In the genomic region with DNA sequence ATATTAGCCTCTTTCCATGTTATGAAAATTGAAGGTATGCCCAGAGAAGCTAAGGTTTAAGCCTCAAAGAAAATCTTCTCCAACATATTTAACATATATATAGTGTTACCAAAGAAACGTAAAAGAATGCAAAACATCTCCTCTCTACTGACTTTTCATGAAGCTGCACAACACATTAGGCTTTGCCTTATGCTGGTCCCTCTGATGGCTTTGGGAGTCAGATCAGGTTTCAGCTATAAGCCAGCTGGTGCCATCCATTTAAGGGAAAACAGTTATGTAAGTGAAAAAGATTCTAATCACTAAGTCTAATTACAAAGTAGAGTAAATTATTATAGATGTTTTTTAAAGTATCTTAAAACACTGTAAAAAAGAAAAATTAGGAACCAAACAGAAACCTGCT, we compare ENCODE assay signal across 3 cellular contexts.
TF ChIP-seq lines count a peak whose summit lies in the region.

No MANE protein-coding gene starts in this region.

TF ChIP-seq in SK-N-SH treated with all-trans-retinoic acid at 6 μM for 48 hours, 23 proteins besides CTCF, POLR2A, EP300 and RAD21 (continued from another document):
- TF ChIP-seq, protein P1, sequence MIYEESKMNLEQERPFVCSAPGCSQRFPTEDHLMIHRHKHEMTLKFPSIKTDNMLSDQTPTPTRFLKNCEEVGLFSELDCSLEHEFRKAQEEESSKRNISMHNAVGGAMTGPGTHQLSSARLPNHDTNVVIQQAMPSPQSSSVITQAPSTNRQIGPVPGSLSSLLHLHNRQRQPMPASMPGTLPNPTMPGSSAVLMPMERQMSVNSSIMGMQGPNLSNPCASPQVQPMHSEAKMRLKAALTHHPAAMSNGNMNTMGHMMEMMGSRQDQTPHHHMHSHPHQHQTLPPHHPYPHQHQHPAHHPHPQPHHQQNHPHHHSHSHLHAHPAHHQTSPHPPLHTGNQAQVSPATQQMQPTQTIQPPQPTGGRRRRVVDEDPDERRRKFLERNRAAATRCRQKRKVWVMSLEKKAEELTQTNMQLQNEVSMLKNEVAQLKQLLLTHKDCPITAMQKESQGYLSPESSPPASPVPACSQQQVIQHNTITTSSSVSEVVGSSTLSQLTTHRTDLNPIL (CRISPR knock-in tag; IDR thresholded peaks at IDR 0.05; ENCODE audit: low read depth) = no peak
- no peak for TF ChIP-seq GLIS3 (CRISPR knock-in tag; IDR thresholded peaks at IDR 0.05)
- no peak for TF ChIP-seq ZNF565 (CRISPR knock-in tag; conservative IDR thresholded peaks at IDR 0.05; ENCODE audit: low read depth)

TF ChIP-seq in SK-N-SH, 30 proteins besides CTCF, POLR2A, EP300 and RAD21 (continued from another document):
- TF ChIP-seq USF2 (IDR thresholded peaks at IDR 0.05; ENCODE audit: borderline replicate concordance, low read depth, low read length) = no peak
- TF ChIP-seq REST (IDR thresholded peaks at IDR 0.05; ENCODE audit: low read depth, low read length) = no peak
- TF ChIP-seq RCOR1 (IDR thresholded peaks at IDR 0.05; ENCODE audit: low read length) = no peak
- TF ChIP-seq EZH2phosphoT487 (IDR thresholded peaks at IDR 0.05; ENCODE audit: borderline replicate concordance, low read depth) = no peak
- TF ChIP-seq GATA2 (CRISPR knock-in tag; IDR thresholded peaks at IDR 0.05) = no peak
- no peak for TF ChIP-seq PBX3 (IDR thresholded peaks at IDR 0.05)
- TF ChIP-seq, protein P2, sequence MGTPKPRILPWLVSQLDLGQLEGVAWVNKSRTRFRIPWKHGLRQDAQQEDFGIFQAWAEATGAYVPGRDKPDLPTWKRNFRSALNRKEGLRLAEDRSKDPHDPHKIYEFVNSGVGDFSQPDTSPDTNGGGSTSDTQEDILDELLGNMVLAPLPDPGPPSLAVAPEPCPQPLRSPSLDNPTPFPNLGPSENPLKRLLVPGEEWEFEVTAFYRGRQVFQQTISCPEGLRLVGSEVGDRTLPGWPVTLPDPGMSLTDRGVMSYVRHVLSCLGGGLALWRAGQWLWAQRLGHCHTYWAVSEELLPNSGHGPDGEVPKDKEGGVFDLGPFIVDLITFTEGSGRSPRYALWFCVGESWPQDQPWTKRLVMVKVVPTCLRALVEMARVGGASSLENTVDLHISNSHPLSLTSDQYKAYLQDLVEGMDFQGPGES (IDR thresholded peaks at IDR 0.05; ENCODE audit: low read depth, low read length) = no peak
- TF ChIP-seq FOXJ3 (CRISPR knock-in tag; IDR thresholded peaks at IDR 0.05) = no peak
- no peak for TF ChIP-seq NFIC (IDR thresholded peaks at IDR 0.05; ENCODE audit: borderline replicate concordance)

TF ChIP-seq in WTC11, 78 proteins besides CTCF, POLR2A, EP300 and RAD21 (continued from another document):
- TF ChIP-seq ZNF425 (CRISPR knock-in tag; conservative IDR thresholded peaks at IDR 0.05) (no peak), ZNF281 (CRISPR knock-in tag; IDR thresholded peaks at IDR 0.05) (no peak), NFATC4 (CRISPR knock-in tag; IDR thresholded peaks at IDR 0.05) (no peak), ZNF317 (CRISPR knock-in tag; IDR thresholded peaks at IDR 0.05; ENCODE audit: borderline replicate concordance, low read depth) (no peak), ZNF671 (CRISPR knock-in tag; IDR thresholded peaks at IDR 0.05) (no peak), E2F4 (CRISPR knock-in tag; IDR thresholded peaks at IDR 0.05; ENCODE audit: borderline replicate concordance, low read depth) (no peak), MYBL2 (CRISPR knock-in tag; IDR thresholded peaks at IDR 0.05) (no peak), SOX15 (CRISPR knock-in tag; IDR thresholded peaks at IDR 0.05) (no peak), TEAD4 (CRISPR knock-in tag; IDR thresholded peaks at IDR 0.05) (no peak), NR1H2 (CRISPR knock-in tag; IDR thresholded peaks at IDR 0.05) (no peak), FOXP1 (CRISPR knock-in tag; IDR thresholded peaks at IDR 0.05; ENCODE audit: borderline replicate concordance) (no peak), CDX4 (CRISPR knock-in tag; IDR thresholded peaks at IDR 0.05; ENCODE audit: borderline replicate concordance) (no peak)
- TF ChIP-seq, protein P3, sequence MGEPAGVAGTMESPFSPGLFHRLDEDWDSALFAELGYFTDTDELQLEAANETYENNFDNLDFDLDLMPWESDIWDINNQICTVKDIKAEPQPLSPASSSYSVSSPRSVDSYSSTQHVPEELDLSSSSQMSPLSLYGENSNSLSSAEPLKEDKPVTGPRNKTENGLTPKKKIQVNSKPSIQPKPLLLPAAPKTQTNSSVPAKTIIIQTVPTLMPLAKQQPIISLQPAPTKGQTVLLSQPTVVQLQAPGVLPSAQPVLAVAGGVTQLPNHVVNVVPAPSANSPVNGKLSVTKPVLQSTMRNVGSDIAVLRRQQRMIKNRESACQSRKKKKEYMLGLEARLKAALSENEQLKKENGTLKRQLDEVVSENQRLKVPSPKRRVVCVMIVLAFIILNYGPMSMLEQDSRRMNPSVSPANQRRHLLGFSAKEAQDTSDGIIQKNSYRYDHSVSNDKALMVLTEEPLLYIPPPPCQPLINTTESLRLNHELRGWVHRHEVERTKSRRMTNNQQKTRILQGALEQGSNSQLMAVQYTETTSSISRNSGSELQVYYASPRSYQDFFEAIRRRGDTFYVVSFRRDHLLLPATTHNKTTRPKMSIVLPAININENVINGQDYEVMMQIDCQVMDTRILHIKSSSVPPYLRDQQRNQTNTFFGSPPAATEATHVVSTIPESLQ (CRISPR knock-in tag; IDR thresholded peaks at IDR 0.05) = no peak
- TF ChIP-seq, protein P4, sequence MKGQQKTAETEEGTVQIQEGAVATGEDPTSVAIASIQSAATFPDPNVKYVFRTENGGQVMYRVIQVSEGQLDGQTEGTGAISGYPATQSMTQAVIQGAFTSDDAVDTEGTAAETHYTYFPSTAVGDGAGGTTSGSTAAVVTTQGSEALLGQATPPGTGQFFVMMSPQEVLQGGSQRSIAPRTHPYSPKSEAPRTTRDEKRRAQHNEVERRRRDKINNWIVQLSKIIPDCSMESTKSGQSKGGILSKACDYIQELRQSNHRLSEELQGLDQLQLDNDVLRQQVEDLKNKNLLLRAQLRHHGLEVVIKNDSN (CRISPR knock-in tag; IDR thresholded peaks at IDR 0.05) = no peak
- TF ChIP-seq, protein P5, sequence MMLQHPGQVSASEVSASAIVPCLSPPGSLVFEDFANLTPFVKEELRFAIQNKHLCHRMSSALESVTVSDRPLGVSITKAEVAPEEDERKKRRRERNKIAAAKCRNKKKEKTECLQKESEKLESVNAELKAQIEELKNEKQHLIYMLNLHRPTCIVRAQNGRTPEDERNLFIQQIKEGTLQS (CRISPR knock-in tag; conservative IDR thresholded peaks at IDR 0.05) = no peak
- TF ChIP-seq, protein P6, sequence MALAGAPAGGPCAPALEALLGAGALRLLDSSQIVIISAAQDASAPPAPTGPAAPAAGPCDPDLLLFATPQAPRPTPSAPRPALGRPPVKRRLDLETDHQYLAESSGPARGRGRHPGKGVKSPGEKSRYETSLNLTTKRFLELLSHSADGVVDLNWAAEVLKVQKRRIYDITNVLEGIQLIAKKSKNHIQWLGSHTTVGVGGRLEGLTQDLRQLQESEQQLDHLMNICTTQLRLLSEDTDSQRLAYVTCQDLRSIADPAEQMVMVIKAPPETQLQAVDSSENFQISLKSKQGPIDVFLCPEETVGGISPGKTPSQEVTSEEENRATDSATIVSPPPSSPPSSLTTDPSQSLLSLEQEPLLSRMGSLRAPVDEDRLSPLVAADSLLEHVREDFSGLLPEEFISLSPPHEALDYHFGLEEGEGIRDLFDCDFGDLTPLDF (CRISPR knock-in tag; IDR thresholded peaks at IDR 0.05) = no peak
